Comparison of ENCODE assay signal across 14 cellular contexts in genomic region chr2:1823187-1824169, GRCh38.
A peak's percentile ranks its signal among the peaks of the same experiment; 100 is the strongest.
DNase-seq lines count a peak whose midpoint lies in the region; ATAC-seq and TF ChIP-seq lines count a peak whose summit lies in the region.
"Had no signal": no experiment of that assay in that cellular context is flagged by ENCODE, and none has a peak within 500 bp of the region (broad histone marks: within the 10 kb centered on the region; RNA-seq: fewer than 3 reads in every experiment).

No MANE protein-coding gene starts in this region.

- no peaks in the 10 kb centered on the region for H3K36me3 ChIP-seq in gastroesophageal sphincter

- peak overlapping the region in 1 of 2 experiments; percentile 29; a peak in 1 of 5 replicates for H3K4me3 Mint-ChIP-seq in H9
- no peak overlapping the region for H3K4me3 Mint-ChIP-seq in activated T-helper 17 cell treated with anti-CD3 and anti-CD28 coated beads, Interleukin-2, amount 50 U/mL, for 72 hours
- H3K4me3 Mint-ChIP-seq: activated CD4-positive, alpha-beta T cell treated with anti-CD3 and anti-CD28 coated beads, Interleukin-2, amount 10 ng/mL, durations not matched to agents 7 days and 5 days; CD4-positive, alpha-beta T cell had no signal

- no peak overlapping the region for H2BK15ac ChIP-seq in H9 (ENCODE audit: low read depth, low read length)

- H3K9ac ChIP-seq in H9 (ENCODE audit: extremely low read depth, insufficient read length, low read length) = no peak overlapping the region

- H3K27ac ChIP-seq in H9 (ENCODE audit: insufficient read length, low read depth, low read length) = no peak overlapping the region
- peak overlapping the region; percentile 83 to 92 (median 87) for H3K27ac ChIP-seq in gastroesophageal sphincter
- H3K27ac ChIP-seq: skin epidermis, testis had no signal

- H3K27me3 ChIP-seq in H9 (ENCODE audit: insufficient read depth, low read length) (no peaks in the 10 kb centered on the region), gastroesophageal sphincter (no peaks in the 10 kb centered on the region)
- H3K27me3 ChIP-seq: testis had no signal

- peaks cover 4 to 25% of the 10 kb centered on the region in 2 experiments for H3K4me1 Mint-ChIP-seq in H9
- no peaks in the 10 kb centered on the region for H3K4me1 Mint-ChIP-seq in activated T-helper 17 cell treated with anti-CD3 and anti-CD28 coated beads, Interleukin-2, amount 50 U/mL, for 72 hours
- H3K4me1 Mint-ChIP-seq: activated CD4-positive, alpha-beta T cell treated with anti-CD3 and anti-CD28 coated beads, Interleukin-2, amount 10 ng/mL, durations not matched to agents 7 days and 5 days had no signal

- no CpG with 5 or more reads among the region's 30 CpGs for WGBS in H9 (ENCODE audit: extremely low coverage, insufficient read length, low lambda C conversion rate)
- WGBS in gastroesophageal sphincter (ENCODE audit: low coverage in 1 of 2), 2 donors = 39% methylated on average over 3 of the region's 30 CpGs; no CpG with 5 or more reads in 1 of the 2 donors

- H3T11ph ChIP-seq in H9 (ENCODE audit: low read length) = no peak overlapping the region

- no peak overlapping the region for H4K5ac ChIP-seq in H9 (ENCODE audit: insufficient read length, low read depth, low read length)

- peaks cover 0 to 2% (median 0%) of the 10 kb centered on the region in 3 experiments; a peak in 1 of 7 replicates for H3K36me3 Mint-ChIP-seq in H9 (ENCODE audit: insufficient read depth in 1 of 3, low read depth in 3 of 3)
- no peaks in the 10 kb centered on the region for H3K36me3 Mint-ChIP-seq in activated T-helper 17 cell treated with anti-CD3 and anti-CD28 coated beads, Interleukin-2, amount 50 U/mL, for 72 hours (ENCODE audit: low read depth)

- H3K23ac ChIP-seq in H9 (ENCODE audit: insufficient read length, low read depth, low read length) = no peak overlapping the region

- H2BK120ac ChIP-seq in H9 (ENCODE audit: low read depth, low read length, poor library complexity, severe bottlenecking) = no peak overlapping the region

- no peaks in the 10 kb centered on the region; the same call in 1 of the 2 replicates for H3K4me1 ChIP-seq in H9 (ENCODE audit: insufficient read depth, low read length)
- peaks cover 0 to 38% (median 3%) of the 10 kb centered on the region in 3 donors for H3K4me1 ChIP-seq in gastroesophageal sphincter
- H3K4me1 ChIP-seq: testis had no signal

- H3K18ac ChIP-seq in H9 (ENCODE audit: insufficient read length, low read depth, low read length) = no peak overlapping the region

- H3K9me3 Mint-ChIP-seq in H9 = no peaks in the 10 kb centered on the region
- no peaks in the 10 kb centered on the region for H3K9me3 Mint-ChIP-seq in activated T-helper 17 cell treated with anti-CD3 and anti-CD28 coated beads, Interleukin-2, amount 50 U/mL, for 72 hours
- H3K9me3 Mint-ChIP-seq: activated CD4-positive, alpha-beta T cell treated with anti-CD3 and anti-CD28 coated beads, Interleukin-2, amount 10 ng/mL, durations not matched to agents 7 days and 5 days; CD4-positive, alpha-beta T cell had no signal

- no peak overlapping the region for H2BK12ac ChIP-seq in H9 (ENCODE audit: insufficient read length, low read depth, low read length)

- H3K9me3 ChIP-seq in H9 (ENCODE audit: control insufficient read depth, low read depth, low read length) = no peaks in the 10 kb centered on the region
- H3K9me3 ChIP-seq in gastroesophageal sphincter = no peaks in the 10 kb centered on the region
- H3K9me3 ChIP-seq: testis had no signal

- DNase-seq in H9 (peak; percentile 93), NCI-H345 (lab: John Stamatoyannopoulos, UW) (peak; percentile 59), retina (peak; percentile 58), NCI-H1436 (lab: John Stamatoyannopoulos, UW) (no peak), HuH-7.5 (ENCODE audit: low spot score) (no peak)
- no peak for DNase-seq in activated CD4-positive, CD25-positive, alpha-beta regulatory T cell (lab: John Stamatoyannopoulos, UW)
- DNase-seq: activated CD4-positive, alpha-beta T cell treated with anti-CD3 and anti-CD28 coated beads, Interleukin-2, amount 10 ng/mL, durations not matched to agents 7 days and 5 days; activated naive CD4-positive, alpha-beta T cell; CD4-positive, alpha-beta T cell; KG1; testis had no signal

- no peak overlapping the region for H3K56ac ChIP-seq in H9 (ENCODE audit: insufficient read length, low read depth, low read length)

- H2BK5ac ChIP-seq in H9 (ENCODE audit: insufficient read length, low read length) = no peak overlapping the region

- H3K4me2 ChIP-seq in H9 (ENCODE audit: insufficient read depth, insufficient read length, low read length) = no peak overlapping the region

- H3K79me1 ChIP-seq in H9 (ENCODE audit: insufficient read depth, low read depth, low read length, poor library complexity, severe bottlenecking) = no peaks in the 10 kb centered on the region

- H2AK5ac ChIP-seq in H9 (ENCODE audit: insufficient read length, low read length) = no peak overlapping the region

- H3K27me3 Mint-ChIP-seq in H9 (ENCODE audit: low read depth) = peaks cover 4% of the 10 kb centered on the region
- H3K27me3 Mint-ChIP-seq in activated T-helper 17 cell treated with anti-CD3 and anti-CD28 coated beads, Interleukin-2, amount 50 U/mL, for 72 hours = peaks cover 3% of the 10 kb centered on the region
- H3K27me3 Mint-ChIP-seq: activated CD4-positive, alpha-beta T cell treated with anti-CD3 and anti-CD28 coated beads, Interleukin-2, amount 10 ng/mL, durations not matched to agents 7 days and 5 days; CD4-positive, alpha-beta T cell had no signal

- no peak overlapping the region for H4K8ac ChIP-seq in H9 (replicated peaks; ENCODE audit: insufficient read length, low read depth, low read length)

- H4K20me1 ChIP-seq in H9 (ENCODE audit: control insufficient read depth, insufficient read depth, insufficient read length) = no peaks in the 10 kb centered on the region

- ATAC-seq in gastroesophageal sphincter = peak; percentile 60
- no peak for ATAC-seq in activated T-helper 17 cell treated with anti-CD3 and anti-CD28 coated beads, Interleukin-2, amount 50 U/mL, for 72 hours (replicated peaks)

- H3K79me2 ChIP-seq in H9 (ENCODE audit: insufficient read depth, low read length) = no peaks in the 10 kb centered on the region

- no peaks in the 10 kb centered on the region for H3K23me2 ChIP-seq in H9 (ENCODE audit: insufficient read length, low read depth, low read length, poor library complexity, severe bottlenecking)

- TF ChIP-seq POLR2A in gastroesophageal sphincter (IDR thresholded peaks at IDR 0.05) = no peak

- H2AFZ ChIP-seq in H9 (ENCODE audit: low read length) = no peak overlapping the region

- no peak overlapping the region for H3K4ac ChIP-seq in H9 (ENCODE audit: low read depth, low read length)

- H3K4me3 ChIP-seq in gastroesophageal sphincter = no peak overlapping the region
- H3K4me3 ChIP-seq: skin epidermis, testis had no signal

- H3K27ac Mint-ChIP-seq in H9 = no peak overlapping the region
- H3K27ac Mint-ChIP-seq in activated T-helper 17 cell treated with anti-CD3 and anti-CD28 coated beads, Interleukin-2, amount 50 U/mL, for 72 hours = no peak overlapping the region
- H3K27ac Mint-ChIP-seq: activated CD4-positive, alpha-beta T cell treated with anti-CD3 and anti-CD28 coated beads, Interleukin-2, amount 10 ng/mL, durations not matched to agents 7 days and 5 days; CD4-positive, alpha-beta T cell had no signal

- no peak for TF ChIP-seq EP300 in gastroesophageal sphincter (IDR thresholded peaks at IDR 0.05)

- no peak overlapping the region for H4K91ac ChIP-seq in H9 (ENCODE audit: insufficient read length, low read depth, low read length)

- TF ChIP-seq CTCF in H9 (conservative IDR thresholded peaks at IDR 0.05) = peak; percentile 60
- TF ChIP-seq CTCF in gastroesophageal sphincter (IDR thresholded peaks at IDR 0.05) = no peak

- no peak overlapping the region for H2BK20ac ChIP-seq in H9 (ENCODE audit: low read depth, low read length, poor library complexity, severe bottlenecking)

- no peak overlapping the region for H3K14ac ChIP-seq in H9 (ENCODE audit: insufficient read depth, low read length)

Comparison
In these comparisons a context has a peak if more than half of its experiments do, and no peak if none do; other contexts are left out.
1. DNase-seq: peak in H9 (single experiment), NCI-H345 (single experiment) and retina (single experiment); none in NCI-H1436 (single experiment), activated CD4-positive, CD25-positive, alpha-beta regulatory T cell (0 of 4) and HuH-7.5 (single experiment).